24 cellular contexts compared by ENCODE assay signal in the genomic region with DNA sequence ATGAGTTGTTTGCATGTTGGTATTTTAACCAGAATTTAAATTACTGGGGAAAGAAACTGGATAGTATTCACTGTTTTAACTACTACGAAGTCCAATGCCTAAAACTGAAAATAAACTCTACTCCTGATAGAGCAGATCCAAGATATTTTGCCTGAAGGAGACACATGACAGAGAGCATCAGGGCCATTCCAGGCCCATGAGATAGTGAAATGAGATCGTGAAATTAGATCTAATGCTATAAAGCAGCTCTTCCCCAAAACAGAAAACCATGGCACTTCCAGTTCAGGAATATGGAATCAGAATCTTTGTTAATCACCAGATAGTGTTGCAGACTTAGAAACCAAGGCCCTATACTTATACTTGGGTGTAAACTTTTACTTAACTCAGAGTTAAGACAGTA.
A peak's percentile ranks its signal among the peaks of the same experiment; 100 is the strongest.
DNase-seq lines count a peak whose midpoint lies in the region; ATAC-seq and TF ChIP-seq lines count a peak whose summit lies in the region.
"Had no signal": no experiment of that assay in that cellular context is flagged by ENCODE, and none has a peak within 500 bp of the region (broad histone marks: within the 10 kb centered on the region; RNA-seq: fewer than 3 reads in every experiment).

No MANE protein-coding gene starts in this region.

- H3K4me1 Mint-ChIP-seq in progenitor cell of endocrine pancreas (ENCODE audit: low read depth): peaks cover 1% of the 10 kb centered on the region

- H3K27ac Mint-ChIP-seq in progenitor cell of endocrine pancreas: no peak overlapping the region
- H3K27ac Mint-ChIP-seq: CD8-positive, alpha-beta T cell; T-cell had no signal

- H3K27me3 ChIP-seq in skeletal muscle tissue (ENCODE audit: control insufficient read depth in 3 of 3, insufficient read depth in 3 of 3, low read length in 3 of 3): no peaks in the 10 kb centered on the region
- H3K27me3 ChIP-seq: SJCRH30 had no signal

- peaks cover 6% of the 10 kb centered on the region in 3 donors for H3K4me1 ChIP-seq in skeletal muscle tissue (ENCODE audit: control insufficient read depth in 3 of 3, insufficient read depth in 3 of 3, low read length in 3 of 3)
- H3K4me1 ChIP-seq: Caco-2 had no signal

- no peaks in the 10 kb centered on the region for H3K9me3 ChIP-seq in skeletal muscle tissue (ENCODE audit: control insufficient read depth in 3 of 3, low read length in 3 of 3)
- H3K9me3 ChIP-seq: Caco-2, SJCRH30 had no signal

- no peaks in the 10 kb centered on the region for H3K36me3 Mint-ChIP-seq in progenitor cell of endocrine pancreas (ENCODE audit: insufficient read depth)
- H3K36me3 Mint-ChIP-seq: CD8-positive, alpha-beta T cell; T-cell had no signal

- ATAC-seq in GM19395 (IDR thresholded peaks at IDR 0.05; ENCODE audit: unreplicated experiment): no peak
- ATAC-seq: CD8-positive, alpha-beta T cell; HepG2; PC-3; Right ventricle myocardium inferior; T-cell had no signal

- H3K27ac ChIP-seq in skeletal muscle tissue (ENCODE audit: low read depth, low read length): peak overlapping the region; percentile 9
- H3K27ac ChIP-seq: C4-2B, SJCRH30 had no signal

- no peak overlapping the region for H3K9ac ChIP-seq in skeletal muscle tissue (ENCODE audit: low read depth in 1 of 3, low read length in 3 of 3)

- no peaks in the 10 kb centered on the region for H3K36me3 ChIP-seq in skeletal muscle tissue (ENCODE audit: control insufficient read depth in 3 of 3, insufficient read depth in 3 of 3, low read length in 3 of 3)
- H3K36me3 ChIP-seq: SJCRH30 had no signal

- no peak overlapping the region for H3K4me3 Mint-ChIP-seq in progenitor cell of endocrine pancreas (ENCODE audit: low read depth)
- H3K4me3 Mint-ChIP-seq: CD8-positive, alpha-beta T cell; T-cell had no signal

- no peak overlapping the region for H3K4me3 ChIP-seq in skeletal muscle tissue (ENCODE audit: low read length in 3 of 3)
- H3K4me3 ChIP-seq: SJCRH30 had no signal

- no peaks in the 10 kb centered on the region for H3K9me3 Mint-ChIP-seq in progenitor cell of endocrine pancreas (ENCODE audit: low read depth)
- H3K9me3 Mint-ChIP-seq: CD8-positive, alpha-beta T cell; T-cell had no signal

- DNase-seq in EH (ENCODE audit: low read depth): peak; percentile 3
- DNase-seq in NCI-H69 (lab: John Stamatoyannopoulos, UW): peak; percentile 36
- peak; percentile 19 for DNase-seq in fibroblast of peridontal ligament (ENCODE audit: extremely low read depth)
- DNase-seq in effector CD8-positive, alpha-beta T cell (lab: John Stamatoyannopoulos, UW): no peak
- no peak for DNase-seq in progenitor cell of endocrine pancreas (ENCODE audit: low spot score, unreplicated experiment)
- DNase-seq: Caco-2; CD8-positive, alpha-beta T cell; H7; Kasumi-1; MV-4-11; NCI-H1694; NCI-H2081; NCI-H2171 treated with DMSO at 0.1 percent for 48 hours; NCI-H345; NCI-H510A treated with DMSO at 0.1 percent for 48 hours; NCI-H748 treated with DMSO at 0.1 percent for 48 hours; PC-3; SJCRH30; T-cell had no signal

- H3K27me3 Mint-ChIP-seq in progenitor cell of endocrine pancreas: peaks cover 3% of the 10 kb centered on the region

- no peak for TF ChIP-seq CTCF in progenitor cell of endocrine pancreas (IDR thresholded peaks at IDR 0.05; ENCODE audit: unreplicated experiment)

Comparison
In these comparisons a context has a peak if more than half of its experiments do, and no peak if none do; other contexts are left out.
1. DNase-seq: peak in EH (single experiment), NCI-H69 (single experiment) and fibroblast of peridontal ligament (single experiment); none in effector CD8-positive, alpha-beta T cell (single experiment) and progenitor cell of endocrine pancreas (single experiment).